Comparison of ENCODE assay signal across 28 cellular contexts in the genomic region with DNA sequence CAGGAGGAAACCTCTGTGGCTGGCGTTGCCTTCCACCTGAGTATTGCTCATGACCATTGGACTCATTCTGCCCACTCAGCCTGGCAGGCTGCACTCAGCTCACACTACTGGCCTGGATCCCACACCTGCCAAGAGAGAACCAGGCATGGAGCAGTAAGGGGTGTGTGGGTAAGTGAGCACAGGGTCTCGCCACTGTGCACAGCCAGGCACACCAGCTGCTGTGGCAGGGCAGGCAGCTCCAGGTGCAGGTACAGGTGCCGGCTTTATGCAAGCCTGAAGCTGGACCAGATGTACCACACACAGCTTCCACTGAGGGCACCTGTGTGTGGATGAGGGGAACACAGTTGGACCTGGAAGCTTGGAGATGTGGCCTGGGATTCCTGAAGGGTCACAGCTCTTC.
"Had no signal": no experiment of that assay in that cellular context is flagged by ENCODE, and none has a peak within 500 bp of the region (broad histone marks: within the 10 kb centered on the region; RNA-seq: fewer than 3 reads in every experiment).

No MANE protein-coding gene starts in this region.

- H3K27ac ChIP-seq: esophagus muscularis mucosa, gastroesophageal sphincter had no signal

- ATAC-seq: activated CD4-positive, alpha-beta T cell treated with anti-CD3 and anti-CD28 coated beads for 36 hours; activated CD8-positive, alpha-beta memory T cell treated with anti-CD3 and anti-CD28 coated beads, Interleukin-2, amount 10 ng/mL, durations not matched to agents 7 days and 5 days; activated CD8-positive, alpha-beta T cell treated with anti-CD3 and anti-CD28 coated beads, Interleukin-2, amount 10 ng/mL, durations not matched to agents 7 days and 5 days; effector memory CD8-positive, alpha-beta T cell; gastroesophageal sphincter had no signal

- H3K4me3 Mint-ChIP-seq: activated CD4-positive, alpha-beta memory T cell treated with anti-CD3 and anti-CD28 coated beads for 36 hours; activated CD4-positive, alpha-beta T cell treated with anti-CD3 and anti-CD28 coated beads for 36 hours; activated CD4-positive, alpha-beta T cell treated with anti-CD3 and anti-CD28 coated beads, Interleukin-2, amount 10 ng/mL, durations not matched to agents 24 days and 14 days; activated CD8-positive, alpha-beta memory T cell treated with anti-CD3 and anti-CD28 coated beads, Interleukin-2, amount 10 ng/mL, durations not matched to agents 7 days and 5 days; activated CD8-positive, alpha-beta T cell treated with anti-CD3 and anti-CD28 coated beads, Interleukin-2, amount 10 ng/mL, durations not matched to agents 7 days and 5 days; activated naive CD4-positive, alpha-beta T cell treated with anti-CD3 and anti-CD28 coated beads for 36 hours; activated naive CD4-positive, alpha-beta T cell treated with anti-CD3 and anti-CD28 coated beads, Interleukin-2, amount 50 U/mL, for 24 hours; activated naive CD8-positive, alpha-beta T cell treated with anti-CD3 and anti-CD28 coated beads, Interleukin-2, amount 10 ng/mL, durations not matched to agents 7 days and 5 days; activated T-helper 1 cell treated with anti-CD3 and anti-CD28 coated beads, Interleukin-12 subunit alpha, Interleukin-12 subunit beta, Interleukin-2, Interleukin-4 antibody, amounts not matched to agents 30 ng/mL and 10 ng/mL and 1 ng/mL, durations not matched to agents 14 hours and 24 hours and 36 hours; effector memory CD8-positive, alpha-beta T cell had no signal

- H3K9me3 ChIP-seq: esophagus muscularis mucosa, gastroesophageal sphincter had no signal

- H3K4me1 Mint-ChIP-seq: activated CD4-positive, alpha-beta T cell treated with anti-CD3 and anti-CD28 coated beads for 36 hours; activated naive CD4-positive, alpha-beta T cell treated with anti-CD3 and anti-CD28 coated beads, Interleukin-2, amount 50 U/mL, for 24 hours; activated naive CD8-positive, alpha-beta T cell treated with anti-CD3 and anti-CD28 coated beads, Interleukin-2, amount 10 ng/mL, durations not matched to agents 7 days and 5 days had no signal

- H3K36me3 Mint-ChIP-seq: activated CD4-positive, alpha-beta memory T cell treated with anti-CD3 and anti-CD28 coated beads for 36 hours; activated CD8-positive, alpha-beta memory T cell treated with anti-CD3 and anti-CD28 coated beads, Interleukin-2, amount 10 ng/mL, durations not matched to agents 7 days and 5 days; activated naive CD8-positive, alpha-beta T cell treated with anti-CD3 and anti-CD28 coated beads, Interleukin-2, amount 10 ng/mL, durations not matched to agents 7 days and 5 days had no signal

- H3K36me3 ChIP-seq: esophagus muscularis mucosa, gastroesophageal sphincter had no signal

- H3K27ac Mint-ChIP-seq: activated CD4-positive, alpha-beta memory T cell treated with anti-CD3 and anti-CD28 coated beads for 36 hours; activated CD4-positive, alpha-beta T cell treated with anti-CD3 and anti-CD28 coated beads for 36 hours; activated CD4-positive, alpha-beta T cell treated with anti-CD3 and anti-CD28 coated beads, Interleukin-2, amount 10 ng/mL, durations not matched to agents 24 days and 14 days; activated CD8-positive, alpha-beta memory T cell treated with anti-CD3 and anti-CD28 coated beads, Interleukin-2, amount 10 ng/mL, durations not matched to agents 7 days and 5 days; activated CD8-positive, alpha-beta T cell treated with anti-CD3 and anti-CD28 coated beads, Interleukin-2, amount 10 ng/mL, durations not matched to agents 7 days and 5 days; activated naive CD4-positive, alpha-beta T cell treated with anti-CD3 and anti-CD28 coated beads for 36 hours; activated naive CD4-positive, alpha-beta T cell treated with anti-CD3 and anti-CD28 coated beads, Interleukin-2, amount 50 U/mL, for 24 hours; activated naive CD8-positive, alpha-beta T cell treated with anti-CD3 and anti-CD28 coated beads, Interleukin-2, amount 10 ng/mL, durations not matched to agents 7 days and 5 days; activated T-helper 1 cell treated with anti-CD3 and anti-CD28 coated beads, Interleukin-12 subunit alpha, Interleukin-12 subunit beta, Interleukin-2, Interleukin-4 antibody, amounts not matched to agents 30 ng/mL and 10 ng/mL and 1 ng/mL, durations not matched to agents 14 hours and 24 hours and 36 hours; activated T-helper 2 cell treated with anti-CD3 and anti-CD28 coated beads, Interferon-gamma antibody, Interleukin-2, Interleukin-4, amounts not matched to agents 10 μg/mL and 5 μg/mL and 100 μg/mL, durations not matched to agents 14 hours and 24 hours and 36 hours; effector memory CD8-positive, alpha-beta T cell had no signal

- DNase-seq: activated CD4-positive, alpha-beta memory T cell treated with anti-CD3 and anti-CD28 coated beads for 36 hours; activated CD4-positive, alpha-beta T cell treated with anti-CD3 and anti-CD28 coated beads for 36 hours; activated CD4-positive, alpha-beta T cell treated with anti-CD3 and anti-CD28 coated beads, Interleukin-2, amount 10 ng/mL, durations not matched to agents 24 days and 14 days; activated CD4-positive, CD25-positive, alpha-beta regulatory T cell; activated CD4-positive, CD25-positive, alpha-beta regulatory T cell treated with anti-CD3 and anti-CD28 coated beads, Interleukin-2, amount 50 U/mL, for 72 hours; activated CD8-positive, alpha-beta memory T cell treated with anti-CD3 and anti-CD28 coated beads, Interleukin-2, amount 10 ng/mL, durations not matched to agents 7 days and 5 days; activated CD8-positive, alpha-beta memory T cell treated with anti-CD3 and anti-CD28 coated beads, Interleukin-2, amount 50 U/mL, for 4 hours; activated CD8-positive, alpha-beta T cell treated with anti-CD3 and anti-CD28 coated beads, Interleukin-2, amount 10 ng/mL, durations not matched to agents 7 days and 5 days; activated effector memory CD4-positive, alpha-beta T cell treated with anti-CD3 and anti-CD28 coated beads, Interleukin-2, amount 50 U/mL, for 16 hours; activated naive CD4-positive, alpha-beta T cell treated with anti-CD3 and anti-CD28 coated beads for 36 hours; activated naive CD8-positive, alpha-beta T cell treated with anti-CD3 and anti-CD28 coated beads, Interleukin-2, amount 10 ng/mL, durations not matched to agents 7 days and 5 days; activated T-cell treated with anti-CD3 and anti-CD28 coated beads, Interleukin-2, amount 50 U/mL, for 1 hour; activated T-cell treated with anti-CD3 and anti-CD28 coated beads, Interleukin-2, amount 50 U/mL, for 48 hours; amniotic stem cell; anterior cingulate cortex; caudate nucleus; cortex of kidney; dermis blood vessel endothelial cell; effector CD4-positive, alpha-beta T cell; effector memory CD8-positive, alpha-beta T cell; erythroblast; foreskin melanocyte; T-helper 2 cell had no signal

- H3K4me3 ChIP-seq: esophagus muscularis mucosa, gastroesophageal sphincter had no signal

- H3K27me3 ChIP-seq: esophagus muscularis mucosa, gastroesophageal sphincter had no signal

- H3K9me3 Mint-ChIP-seq: activated CD4-positive, alpha-beta memory T cell treated with anti-CD3 and anti-CD28 coated beads for 36 hours; activated naive CD4-positive, alpha-beta T cell treated with anti-CD3 and anti-CD28 coated beads for 36 hours had no signal

- H3K4me1 ChIP-seq: esophagus muscularis mucosa, gastroesophageal sphincter had no signal
